1 cellular context compared by ENCODE assay signal in the genomic region with DNA sequence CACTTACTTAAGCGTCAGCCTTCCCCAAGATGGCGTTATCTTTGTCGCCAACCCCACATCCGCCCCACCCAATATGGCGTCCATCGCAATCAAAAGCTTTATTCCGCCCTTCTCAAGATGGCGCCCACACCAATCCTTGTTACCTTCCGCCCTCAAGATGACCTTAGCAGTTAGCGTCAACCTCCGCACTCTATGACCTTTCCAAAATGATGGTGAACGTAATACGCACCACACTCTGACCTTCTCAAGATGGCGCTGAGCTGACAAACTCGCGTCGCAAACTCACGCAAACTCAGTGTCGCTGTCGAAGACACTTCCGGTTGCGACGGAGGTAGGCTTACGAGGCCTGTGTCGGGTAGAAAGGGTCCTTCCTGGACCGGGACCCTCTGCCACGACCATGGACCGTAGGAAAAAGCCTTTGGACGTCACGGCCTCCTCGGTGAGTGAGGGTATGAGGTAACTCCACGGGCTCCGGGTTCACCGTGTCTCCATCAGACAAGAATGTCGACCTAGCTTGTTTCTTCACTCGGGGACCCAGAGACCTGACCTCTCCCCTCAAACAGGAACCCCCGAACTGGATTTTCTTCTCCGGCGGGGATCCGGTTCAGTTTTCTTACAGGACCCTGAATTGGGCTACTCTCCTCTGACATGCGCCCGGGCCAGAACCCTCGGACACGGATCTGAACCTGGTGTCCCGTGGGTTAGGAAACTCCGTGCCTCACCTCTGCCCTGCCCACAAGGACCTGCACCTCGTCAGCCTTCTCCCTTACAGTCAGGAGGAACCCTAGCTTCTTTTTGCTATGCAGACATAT.
TF ChIP-seq lines count a peak whose summit lies in the region.

A gene (plus strand): TSS at position 323 of the 812 bp plus-strand sequence. CDS start 75 bp downstream, at position 398.

TF ChIP-seq in H1, 55 proteins besides CTCF, POLR2A, EP300 and RAD21:
- TF ChIP-seq RXRA (IDR thresholded peaks at IDR 0.05; ENCODE audit: insufficient read depth, low read depth, low read length) (0 out of 2 replicates have a peak, but pooled peaks have one; percentile 69), TCF12 (IDR thresholded peaks at IDR 0.05; ENCODE audit: low read depth, low read length) (0 out of 2 replicates have a peak, but pooled peaks have one; percentile 13), JUN (IDR thresholded peaks at IDR 0.05; ENCODE audit: low read depth, low read length) (no peak), TAF1 (IDR thresholded peaks at IDR 0.05; ENCODE audit: low read depth, low read length) (peak; percentile 90), KDM4A (IDR thresholded peaks at IDR 0.05; ENCODE audit: low read depth, low read length, severe bottlenecking) (peak; percentile 95), TEAD4 (IDR thresholded peaks at IDR 0.05; ENCODE audit: low read depth, low read length) (no peak), BRCA1 (IDR thresholded peaks at IDR 0.05; ENCODE audit: low read depth, low read length) (peak; percentile 66; the same call in 1 of the 2 replicates), MAFK (IDR thresholded peaks at IDR 0.05; ENCODE audit: low read depth, low read length) (no peak), SRF (IDR thresholded peaks at IDR 0.05; ENCODE audit: low read depth, low read length) (0 out of 2 replicates have a peak, but pooled peaks have one; percentile 58), SIX5 (IDR thresholded peaks at IDR 0.05; ENCODE audit: low read depth, low read length) (peak; percentile 91), YY1 (IDR thresholded peaks at IDR 0.05; ENCODE audit: low read depth, low read length) (peak; percentile 100), CBX5 (IDR thresholded peaks at IDR 0.05; ENCODE audit: low read depth, low read length) (no peak), RBBP5 (IDR thresholded peaks at IDR 0.05; ENCODE audit: borderline replicate concordance, low read depth, low read length) (peak; percentile 66; the same call in 1 of the 2 replicates), SP4 (IDR thresholded peaks at IDR 0.05; ENCODE audit: low read length) (no peak; the same call in 1 of the 2 replicates), POLR2AphosphoS5 (IDR thresholded peaks at IDR 0.05; ENCODE audit: low read depth, low read length) (peak; percentile 89; the same call in 1 of the 2 replicates), PHF8 (conservative IDR thresholded peaks at IDR 0.05; ENCODE audit: low read depth, low read length) (peak; percentile 94), SIN3A (conservative IDR thresholded peaks at IDR 0.05 in 1 of 2, IDR thresholded peaks at IDR 0.05 in 1 of 2; ENCODE audit: low read depth in 1 of 2, low read length in 2 of 2) (peak in 1 of 2 experiments; percentile 84; a peak in 2 of 4 replicates), ASH2L (IDR thresholded peaks at IDR 0.05; ENCODE audit: low read length) (peak; percentile 91), TBP (IDR thresholded peaks at IDR 0.05; ENCODE audit: low read depth, low read length) (peak; percentile 86), CHD2 (IDR thresholded peaks at IDR 0.05; ENCODE audit: low read length) (peak; percentile 83), FOSL1 (IDR thresholded peaks at IDR 0.05; ENCODE audit: insufficient read depth, low read depth, low read length) (no peak), CEBPB (IDR thresholded peaks at IDR 0.05; ENCODE audit: low read depth, low read length) (peak; percentile 31; the same call in 1 of the 2 replicates), GABPA (IDR thresholded peaks at IDR 0.05; ENCODE audit: borderline replicate concordance, insufficient read depth, low read length) (peak; percentile 77; the same call in 1 of the 2 replicates), KDM5A (IDR thresholded peaks at IDR 0.05; ENCODE audit: low read length) (peak; percentile 45; the same call in 1 of the 2 replicates), SUZ12 (IDR thresholded peaks at IDR 0.05; ENCODE audit: low read length) (no peak), NRF1 (IDR thresholded peaks at IDR 0.05; ENCODE audit: low read depth, low read length) (peak; percentile 34; the same call in 1 of the 2 replicates), NANOG (IDR thresholded peaks at IDR 0.05; ENCODE audit: insufficient read depth, low read depth, low read length, poor library complexity, severe bottlenecking) (no peak), CREB1 (IDR thresholded peaks at IDR 0.05) (peak; percentile 98), BACH1 (IDR thresholded peaks at IDR 0.05; ENCODE audit: low read length) (0 out of 2 replicates have a peak, but pooled peaks have one; percentile 12), EGR1 (IDR thresholded peaks at IDR 0.05; ENCODE audit: borderline replicate concordance, low read depth, low read length) (no peak)
- TF ChIP-seq, protein P1, sequence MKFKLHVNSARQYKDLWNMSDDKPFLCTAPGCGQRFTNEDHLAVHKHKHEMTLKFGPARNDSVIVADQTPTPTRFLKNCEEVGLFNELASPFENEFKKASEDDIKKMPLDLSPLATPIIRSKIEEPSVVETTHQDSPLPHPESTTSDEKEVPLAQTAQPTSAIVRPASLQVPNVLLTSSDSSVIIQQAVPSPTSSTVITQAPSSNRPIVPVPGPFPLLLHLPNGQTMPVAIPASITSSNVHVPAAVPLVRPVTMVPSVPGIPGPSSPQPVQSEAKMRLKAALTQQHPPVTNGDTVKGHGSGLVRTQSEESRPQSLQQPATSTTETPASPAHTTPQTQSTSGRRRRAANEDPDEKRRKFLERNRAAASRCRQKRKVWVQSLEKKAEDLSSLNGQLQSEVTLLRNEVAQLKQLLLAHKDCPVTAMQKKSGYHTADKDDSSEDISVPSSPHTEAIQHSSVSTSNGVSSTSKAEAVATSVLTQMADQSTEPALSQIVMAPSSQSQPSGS (IDR thresholded peaks at IDR 0.05; ENCODE audit: low read length): peak; percentile 75; the same call in 1 of the 2 replicates
- TF ChIP-seq, protein P2, sequence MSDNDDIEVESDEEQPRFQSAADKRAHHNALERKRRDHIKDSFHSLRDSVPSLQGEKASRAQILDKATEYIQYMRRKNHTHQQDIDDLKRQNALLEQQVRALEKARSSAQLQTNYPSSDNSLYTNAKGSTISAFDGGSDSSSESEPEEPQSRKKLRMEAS (IDR thresholded peaks at IDR 0.05): peak; percentile 30; the same call in 1 of the 2 replicates
- TF ChIP-seq, protein P3, sequence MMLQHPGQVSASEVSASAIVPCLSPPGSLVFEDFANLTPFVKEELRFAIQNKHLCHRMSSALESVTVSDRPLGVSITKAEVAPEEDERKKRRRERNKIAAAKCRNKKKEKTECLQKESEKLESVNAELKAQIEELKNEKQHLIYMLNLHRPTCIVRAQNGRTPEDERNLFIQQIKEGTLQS (IDR thresholded peaks at IDR 0.05; ENCODE audit: insufficient read depth, low read depth, low read length): peak; percentile 91
